ENCODE assay signal across 28 cellular contexts in the genomic region with DNA sequence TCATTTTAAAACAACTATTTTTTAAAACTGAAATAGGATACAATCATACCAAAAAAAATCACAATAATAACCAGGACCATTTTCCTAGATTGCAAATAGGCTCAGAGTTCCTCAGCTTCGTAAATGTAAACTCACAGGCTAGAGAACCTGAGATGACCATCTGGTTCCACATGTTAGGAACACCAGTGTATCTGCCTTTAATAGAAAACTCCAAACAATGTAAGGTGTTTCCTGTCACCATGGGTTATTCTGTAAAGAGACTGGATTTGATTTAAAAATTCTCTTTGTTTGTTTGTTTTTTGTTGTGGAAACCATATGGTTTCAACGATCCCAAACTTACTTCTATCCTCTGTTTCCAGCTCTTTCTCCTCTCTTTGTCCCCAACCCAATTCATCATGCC.
"Had no signal": no experiment of that assay in that cellular context is flagged by ENCODE, and none has a peak within 500 bp of the region (broad histone marks: within the 10 kb centered on the region; RNA-seq: fewer than 3 reads in every experiment).

No MANE protein-coding gene starts in this region.

- ATAC-seq: activated naive CD8-positive, alpha-beta T cell treated with anti-CD3 and anti-CD28 coated beads, Interleukin-2, amount 50 U/mL, for 24 hours; body of pancreas; effector memory CD8-positive, alpha-beta T cell had no signal

- H3K27ac ChIP-seq: adrenal gland, body of pancreas, colonic mucosa, esophagus muscularis mucosa had no signal

- H3K27me3 ChIP-seq: adrenal gland, body of pancreas, colonic mucosa, esophagus muscularis mucosa had no signal

- H3K9me3 ChIP-seq: adrenal gland, body of pancreas, colonic mucosa, esophagus muscularis mucosa had no signal

- H3K4me1 Mint-ChIP-seq: activated CD4-positive, alpha-beta memory T cell treated with anti-CD3 and anti-CD28 coated beads, Interleukin-2, amount 10 ng/mL, durations not matched to agents 7 days and 5 days; activated CD4-positive, alpha-beta T cell treated with anti-CD3 and anti-CD28 coated beads, Interleukin-2, amount 10 ng/mL, durations not matched to agents 7 days and 5 days; activated naive CD8-positive, alpha-beta T cell treated with anti-CD3 and anti-CD28 coated beads for 36 hours had no signal

- H3K27me3 Mint-ChIP-seq: activated CD4-positive, alpha-beta memory T cell treated with anti-CD3 and anti-CD28 coated beads, Interleukin-2, amount 10 ng/mL, durations not matched to agents 7 days and 5 days; activated CD4-positive, alpha-beta T cell treated with anti-CD3 and anti-CD28 coated beads, Interleukin-2, amount 10 ng/mL, durations not matched to agents 7 days and 5 days; activated naive CD4-positive, alpha-beta T cell treated with anti-CD3 and anti-CD28 coated beads, Interleukin-2, amount 50 U/mL, for 24 hours; activated naive CD8-positive, alpha-beta T cell treated with anti-CD3 and anti-CD28 coated beads for 36 hours; activated naive CD8-positive, alpha-beta T cell treated with anti-CD3 and anti-CD28 coated beads, Interleukin-2, amount 50 U/mL, for 24 hours had no signal

- H3K4me1 ChIP-seq: adrenal gland, body of pancreas, colonic mucosa, esophagus muscularis mucosa had no signal

- H3K36me3 Mint-ChIP-seq: activated naive CD8-positive, alpha-beta T cell treated with anti-CD3 and anti-CD28 coated beads for 36 hours had no signal

- H3K27ac Mint-ChIP-seq: activated CD4-positive, alpha-beta memory T cell treated with anti-CD3 and anti-CD28 coated beads, Interleukin-2, amount 10 ng/mL, durations not matched to agents 7 days and 5 days; activated CD4-positive, alpha-beta T cell treated with anti-CD3 and anti-CD28 coated beads, Interleukin-2, amount 10 ng/mL, durations not matched to agents 7 days and 5 days; activated naive CD4-positive, alpha-beta T cell treated with anti-CD3 and anti-CD28 coated beads for 36 hours; activated naive CD4-positive, alpha-beta T cell treated with anti-CD3 and anti-CD28 coated beads, Interleukin-2, amount 50 U/mL, for 24 hours; activated naive CD8-positive, alpha-beta T cell treated with anti-CD3 and anti-CD28 coated beads for 36 hours; activated naive CD8-positive, alpha-beta T cell treated with anti-CD3 and anti-CD28 coated beads, Interleukin-2, amount 50 U/mL, for 24 hours; activated T-helper 1 cell treated with anti-CD3 and anti-CD28 coated beads, Interleukin-12 subunit alpha, Interleukin-12 subunit beta, Interleukin-2, Interleukin-4 antibody, amounts not matched to agents 30 ng/mL and 10 ng/mL and 1 ng/mL, durations not matched to agents 14 hours and 24 hours and 36 hours; activated T-helper 2 cell treated with anti-CD3 and anti-CD28 coated beads, Interferon-gamma antibody, Interleukin-2, Interleukin-4, amounts not matched to agents 10 μg/mL and 5 μg/mL and 100 μg/mL, durations not matched to agents 14 hours and 24 hours and 36 hours; effector memory CD8-positive, alpha-beta T cell had no signal

- H3K4me3 ChIP-seq: adrenal gland, body of pancreas, colonic mucosa, esophagus muscularis mucosa had no signal

- DNase-seq: activated CD4-positive, alpha-beta memory T cell treated with anti-CD3 and anti-CD28 coated beads, Interleukin-2, amount 10 ng/mL, durations not matched to agents 7 days and 5 days; activated CD4-positive, alpha-beta T cell treated with anti-CD3 and anti-CD28 coated beads for 1 hour; activated CD4-positive, alpha-beta T cell treated with anti-CD3 and anti-CD28 coated beads for 4 hours; activated CD4-positive, alpha-beta T cell treated with anti-CD3 and anti-CD28 coated beads, Interleukin-2, amount 10 ng/mL, durations not matched to agents 7 days and 5 days; activated CD4-positive, alpha-beta T cell treated with anti-CD3 and anti-CD28 coated beads, Interleukin-2, amount 50 U/mL, for 4 hours; activated effector memory CD4-positive, alpha-beta T cell treated with anti-CD3 and anti-CD28 coated beads, Interleukin-2, amount 50 U/mL, for 16 hours; activated naive CD4-positive, alpha-beta T cell treated with anti-CD3 and anti-CD28 coated beads for 36 hours; activated naive CD8-positive, alpha-beta T cell treated with anti-CD3 and anti-CD28 coated beads for 36 hours; activated naive CD8-positive, alpha-beta T cell treated with anti-CD3 and anti-CD28 coated beads, Interleukin-2, amount 50 U/mL, for 24 hours; activated T-cell treated with anti-CD3 and anti-CD28 coated beads, Interleukin-2, amount 50 U/mL, for 48 hours; adrenal gland; amygdala; aorta; body of pancreas; central memory CD4-positive, alpha-beta T cell; cerebellar nuclear complex; colonic mucosa; effector CD4-positive, alpha-beta T cell; effector memory CD8-positive, alpha-beta T cell; erythroblast; foreskin fibroblast; head of caudate nucleus; hippocampal formation; T-helper 2 cell had no signal

- H3K4me3 Mint-ChIP-seq: activated CD4-positive, alpha-beta memory T cell treated with anti-CD3 and anti-CD28 coated beads, Interleukin-2, amount 10 ng/mL, durations not matched to agents 7 days and 5 days; activated CD4-positive, alpha-beta T cell treated with anti-CD3 and anti-CD28 coated beads, Interleukin-2, amount 10 ng/mL, durations not matched to agents 7 days and 5 days; activated naive CD4-positive, alpha-beta T cell treated with anti-CD3 and anti-CD28 coated beads for 36 hours; activated naive CD4-positive, alpha-beta T cell treated with anti-CD3 and anti-CD28 coated beads, Interleukin-2, amount 50 U/mL, for 24 hours; activated naive CD8-positive, alpha-beta T cell treated with anti-CD3 and anti-CD28 coated beads for 36 hours; activated naive CD8-positive, alpha-beta T cell treated with anti-CD3 and anti-CD28 coated beads, Interleukin-2, amount 50 U/mL, for 24 hours; activated T-helper 1 cell treated with anti-CD3 and anti-CD28 coated beads, Interleukin-12 subunit alpha, Interleukin-12 subunit beta, Interleukin-2, Interleukin-4 antibody, amounts not matched to agents 30 ng/mL and 10 ng/mL and 1 ng/mL, durations not matched to agents 14 hours and 24 hours and 36 hours; effector memory CD8-positive, alpha-beta T cell had no signal

- H3K36me3 ChIP-seq: adrenal gland, colonic mucosa, esophagus muscularis mucosa had no signal

- H3K9me3 Mint-ChIP-seq: activated CD4-positive, alpha-beta memory T cell treated with anti-CD3 and anti-CD28 coated beads, Interleukin-2, amount 10 ng/mL, durations not matched to agents 7 days and 5 days; activated CD4-positive, alpha-beta T cell treated with anti-CD3 and anti-CD28 coated beads, Interleukin-2, amount 10 ng/mL, durations not matched to agents 7 days and 5 days; activated naive CD4-positive, alpha-beta T cell treated with anti-CD3 and anti-CD28 coated beads for 36 hours; activated naive CD4-positive, alpha-beta T cell treated with anti-CD3 and anti-CD28 coated beads, Interleukin-2, amount 50 U/mL, for 24 hours; activated naive CD8-positive, alpha-beta T cell treated with anti-CD3 and anti-CD28 coated beads for 36 hours; activated naive CD8-positive, alpha-beta T cell treated with anti-CD3 and anti-CD28 coated beads, Interleukin-2, amount 50 U/mL, for 24 hours; activated T-helper 1 cell treated with anti-CD3 and anti-CD28 coated beads, Interleukin-12 subunit alpha, Interleukin-12 subunit beta, Interleukin-2, Interleukin-4 antibody, amounts not matched to agents 30 ng/mL and 10 ng/mL and 1 ng/mL, durations not matched to agents 14 hours and 24 hours and 36 hours; activated T-helper 2 cell treated with anti-CD3 and anti-CD28 coated beads, Interferon-gamma antibody, Interleukin-2, Interleukin-4, amounts not matched to agents 10 μg/mL and 5 μg/mL and 100 μg/mL, durations not matched to agents 14 hours and 24 hours and 36 hours; effector memory CD8-positive, alpha-beta T cell had no signal
